In the genomic region with DNA sequence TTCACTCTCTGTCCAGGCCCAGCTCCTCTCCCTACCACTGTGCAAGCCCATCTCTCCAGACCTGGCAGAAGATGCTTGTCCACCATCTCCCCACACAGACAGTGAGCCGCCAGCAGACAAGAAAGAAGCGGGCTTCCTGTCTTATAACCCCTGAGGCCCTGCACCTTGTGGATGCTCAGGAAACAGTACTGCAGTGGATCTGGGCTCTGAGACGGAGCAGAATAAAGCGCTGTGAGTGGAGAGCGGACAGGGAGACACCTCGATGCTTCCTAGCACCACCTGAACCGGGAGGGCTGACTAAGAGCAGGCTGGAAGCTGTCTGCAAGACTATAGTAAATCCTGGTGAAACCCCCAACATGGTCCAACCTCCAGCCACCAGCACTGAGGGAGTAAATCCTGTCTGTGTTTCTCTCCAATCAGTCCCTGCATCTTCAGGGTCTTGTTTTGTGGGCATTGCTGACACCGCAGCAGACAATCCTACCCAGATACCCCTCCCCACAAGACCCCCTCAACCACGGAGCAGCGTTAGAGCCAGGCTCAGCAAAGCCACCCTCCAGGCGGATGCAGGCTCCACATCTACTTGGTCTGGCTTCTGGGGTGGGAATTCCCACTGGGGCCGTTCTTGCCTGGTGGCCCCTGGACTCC, we compare ENCODE assay signal across 10 cellular contexts. TPM values are rescaled to one million over a fixed set of nuclear protein-coding genes. Genes with fewer than 3 reads are reported as not detected.
DNase-seq lines count a peak whose midpoint lies in the region; ATAC-seq and TF ChIP-seq lines count a peak whose summit lies in the region.
"Had no signal": no experiment of that assay in that cellular context is flagged by ENCODE, and none has a peak within 500 bp of the region (broad histone marks: within the 10 kb centered on the region; RNA-seq: fewer than 3 reads in every experiment).

No MANE protein-coding gene starts in this region.

- H3K9me3 Mint-ChIP-seq in T-cell, result no peaks in the 10 kb centered on the region
- H3K9me3 Mint-ChIP-seq in stimulated activated naive CD8-positive, alpha-beta T cell treated with anti-CD3 and anti-CD28 coated beads, Interleukin-15, amount 100 ng/mL, for 72 hours, result no peaks in the 10 kb centered on the region

- H2AFZ ChIP-seq in fibroblast of lung (ENCODE audit: low read length), result no peak overlapping the region

- DNase-seq in T-cell (no peak), fibroblast of lung (ENCODE audit: low read depth in 2 of 2) (no peak), NCI-H774 (lab: John Stamatoyannopoulos, UW) (no peak), 8988T (no peak), COLO668 (lab: John Stamatoyannopoulos, UW; ENCODE audit: unreplicated experiment) (no peak)
- DNase-seq in stimulated activated naive CD8-positive, alpha-beta T cell treated with anti-CD3 and anti-CD28 coated beads, Interleukin-15, amount 100 ng/mL, for 72 hours, result no peak

- H3K27ac Mint-ChIP-seq in T-cell, result peak overlapping the region; percentile 92 to 93
- peak overlapping the region; percentile 98 to 99 for H3K27ac Mint-ChIP-seq in stimulated activated naive CD8-positive, alpha-beta T cell treated with anti-CD3 and anti-CD28 coated beads, Interleukin-15, amount 100 ng/mL, for 72 hours

- ATAC-seq in T-cell (replicated peaks in 1 of 4), result no peak
- no peak for ATAC-seq in stimulated activated naive CD8-positive, alpha-beta T cell treated with anti-CD3 and anti-CD28 coated beads, Interleukin-15, amount 100 ng/mL, for 72 hours
- no peak for ATAC-seq in GM21390 (IDR thresholded peaks at IDR 0.05; ENCODE audit: unreplicated experiment)

- H3K4me2 ChIP-seq in fibroblast of lung (ENCODE audit: extremely low read depth, insufficient read depth, low read length), result peak overlapping the region; percentile 8

- POLR2A ChIA-PET in HEK293 (lab: Yijun Ruan, JAX) (interaction anchor here (0.7 kb wide), 1 partner anchor 20 kb away, joined by 3 read pairs; no protein-coding TSS in a partner anchor), T-cell (lab: Charles Lee) (interaction anchor here in 1 of 2 donors (1.0 kb wide), 1 partner anchor 39 kb away, joined by 3 read pairs; no protein-coding TSS in a partner anchor)

- H3K4me3 ChIP-seq in HEK293 (ENCODE audit: low read depth, low read length) (no peak overlapping the region), fibroblast of lung (replicated peaks in 1 of 4; ENCODE audit: control extremely low read depth in 1 of 4, insufficient read depth in 1 of 4, low read depth in 3 of 4, low read length in 4 of 4) (no peak overlapping the region)
- H3K4me3 ChIP-seq: MG63 had no signal

- no peak for TF ChIP-seq CTCF in HEK293 (tag by site-specific recombination; IDR thresholded peaks at IDR 0.05)
- TF ChIP-seq CTCF in fibroblast of lung (conservative IDR thresholded peaks at IDR 0.05 in 1 of 2, IDR thresholded peaks at IDR 0.05 in 1 of 2; ENCODE audit: low read depth in 1 of 2, low read length in 2 of 2), result no peak

- peak overlapping the region in 1 of 3 donors; percentile 58 for H3K4me3 Mint-ChIP-seq in T-cell
- peak overlapping the region; percentile 68 to 88 for H3K4me3 Mint-ChIP-seq in stimulated activated naive CD8-positive, alpha-beta T cell treated with anti-CD3 and anti-CD28 coated beads, Interleukin-15, amount 100 ng/mL, for 72 hours

- H3K79me2 ChIP-seq in fibroblast of lung (ENCODE audit: control insufficient read depth, insufficient read depth, low read length), result no peaks in the 10 kb centered on the region

- CTCF ChIA-PET in HEK293 (lab: Yijun Ruan, JAX), result no interaction called here
- CTCF ChIA-PET in T-cell (lab: Charles Lee), result interaction anchor here in 1 of 2 donors (1.1 kb wide), 1 partner anchor 37 kb away, joined by 3 read pairs; no protein-coding TSS in a partner anchor

- no peaks in the 10 kb centered on the region for H3K27me3 Mint-ChIP-seq in T-cell
- no peaks in the 10 kb centered on the region for H3K27me3 Mint-ChIP-seq in stimulated activated naive CD8-positive, alpha-beta T cell treated with anti-CD3 and anti-CD28 coated beads, Interleukin-15, amount 100 ng/mL, for 72 hours

- peaks cover 52 to 59% (median 56%) of the 10 kb centered on the region in 3 donors for H3K4me1 Mint-ChIP-seq in T-cell
- H3K4me1 Mint-ChIP-seq in stimulated activated naive CD8-positive, alpha-beta T cell treated with anti-CD3 and anti-CD28 coated beads, Interleukin-15, amount 100 ng/mL, for 72 hours, result peaks cover 85% of the 10 kb centered on the region

- H3K36me3 ChIP-seq in HEK293 (ENCODE audit: control insufficient read depth in 2 of 2, insufficient read depth in 1 of 2, low read length in 2 of 2) (no peaks in the 10 kb centered on the region), fibroblast of lung (ENCODE audit: control insufficient read depth, insufficient read depth, low read length) (peaks cover 20% of the 10 kb centered on the region)
- H3K36me3 ChIP-seq: MG63 had no signal

- H3K9me3 ChIP-seq in HEK293 (ENCODE audit: control insufficient read depth, insufficient read depth, low read depth, low read length) (no peaks in the 10 kb centered on the region), fibroblast of lung (ENCODE audit: control insufficient read depth, insufficient read depth, low read depth, low read length) (no peaks in the 10 kb centered on the region)
- H3K9me3 ChIP-seq: MG63 had no signal

- no peaks in the 10 kb centered on the region for H4K20me1 ChIP-seq in fibroblast of lung (ENCODE audit: control insufficient read depth, extremely low read depth, insufficient read depth, low read length)

- peak overlapping the region; percentile 53; the same call in 1 of the 2 replicates for H3K27ac ChIP-seq in HEK293 (ENCODE audit: extremely low read depth, low read depth, low read length)
- peak overlapping the region; percentile 62 for H3K27ac ChIP-seq in fibroblast of lung (ENCODE audit: insufficient read depth, low read length)

- H3K27me3 ChIP-seq in fibroblast of lung (ENCODE audit: control insufficient read depth, insufficient read depth, low read length), result no peaks in the 10 kb centered on the region
- H3K27me3 ChIP-seq: MG63 had no signal

- H3K4me1 ChIP-seq in HEK293 (ENCODE audit: control insufficient read depth, insufficient read depth, low read length) (peaks cover 8% of the 10 kb centered on the region), fibroblast of lung (ENCODE audit: control insufficient read depth, extremely low read depth, insufficient read depth, low read length) (peaks cover 13% of the 10 kb centered on the region)

- H3K36me3 Mint-ChIP-seq in T-cell, result peaks cover 75% of the 10 kb centered on the region

- no peak overlapping the region for H3K9ac ChIP-seq in fibroblast of lung (ENCODE audit: insufficient read depth, low read length)

TF ChIP-seq in HEK293, 187 proteins besides CTCF, POLR2A, EP300 and RAD21:
- TF ChIP-seq HOXC10 (CRISPR knock-in tag; IDR thresholded peaks at IDR 0.05), result no peak
- TF ChIP-seq, protein P1, sequence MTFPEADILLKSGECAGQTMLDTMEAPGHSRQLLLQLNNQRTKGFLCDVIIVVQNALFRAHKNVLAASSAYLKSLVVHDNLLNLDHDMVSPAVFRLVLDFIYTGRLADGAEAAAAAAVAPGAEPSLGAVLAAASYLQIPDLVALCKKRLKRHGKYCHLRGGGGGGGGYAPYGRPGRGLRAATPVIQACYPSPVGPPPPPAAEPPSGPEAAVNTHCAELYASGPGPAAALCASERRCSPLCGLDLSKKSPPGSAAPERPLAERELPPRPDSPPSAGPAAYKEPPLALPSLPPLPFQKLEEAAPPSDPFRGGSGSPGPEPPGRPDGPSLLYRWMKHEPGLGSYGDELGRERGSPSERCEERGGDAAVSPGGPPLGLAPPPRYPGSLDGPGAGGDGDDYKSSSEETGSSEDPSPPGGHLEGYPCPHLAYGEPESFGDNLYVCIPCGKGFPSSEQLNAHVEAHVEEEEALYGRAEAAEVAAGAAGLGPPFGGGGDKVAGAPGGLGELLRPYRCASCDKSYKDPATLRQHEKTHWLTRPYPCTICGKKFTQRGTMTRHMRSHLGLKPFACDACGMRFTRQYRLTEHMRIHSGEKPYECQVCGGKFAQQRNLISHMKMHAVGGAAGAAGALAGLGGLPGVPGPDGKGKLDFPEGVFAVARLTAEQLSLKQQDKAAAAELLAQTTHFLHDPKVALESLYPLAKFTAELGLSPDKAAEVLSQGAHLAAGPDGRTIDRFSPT (tag by site-specific recombination; IDR thresholded peaks at IDR 0.05), result no peak
- TF ChIP-seq ZNF394 (tag by site-specific recombination; IDR thresholded peaks at IDR 0.05; ENCODE audit: borderline replicate concordance), result no peak
- TF ChIP-seq, protein P2, sequence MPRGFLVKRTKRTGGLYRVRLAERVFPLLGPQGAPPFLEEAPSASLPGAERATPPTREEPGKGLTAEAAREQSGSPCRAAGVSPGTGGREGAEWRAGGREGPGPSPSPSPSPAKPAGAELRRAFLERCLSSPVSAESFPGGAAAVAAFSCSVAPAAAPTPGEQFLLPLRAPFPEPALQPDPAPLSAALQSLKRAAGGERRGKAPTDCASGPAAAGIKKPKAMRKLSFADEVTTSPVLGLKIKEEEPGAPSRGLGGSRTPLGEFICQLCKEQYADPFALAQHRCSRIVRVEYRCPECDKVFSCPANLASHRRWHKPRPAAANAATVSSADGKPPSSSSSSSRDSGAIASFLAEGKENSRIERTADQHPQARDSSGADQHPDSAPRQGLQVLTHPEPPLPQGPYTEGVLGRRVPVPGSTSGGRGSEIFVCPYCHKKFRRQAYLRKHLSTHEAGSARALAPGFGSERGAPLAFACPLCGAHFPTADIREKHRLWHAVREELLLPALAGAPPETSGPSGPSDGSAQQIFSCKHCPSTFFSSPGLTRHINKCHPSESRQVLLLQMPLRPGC (tag by site-specific recombination; IDR thresholded peaks at IDR 0.05), result no peak
- TF ChIP-seq GFI1B (tag by site-specific recombination; IDR thresholded peaks at IDR 0.05), result no peak
- no peak for TF ChIP-seq GLIS1 (tag by site-specific recombination; IDR thresholded peaks at IDR 0.05)
- TF ChIP-seq ZNF792 (tag by site-specific recombination; IDR thresholded peaks at IDR 0.05), result no peak
- TF ChIP-seq ZIC2 (tag by site-specific recombination; IDR thresholded peaks at IDR 0.05), result no peak
TF ChIP-seq in HEK293: peak in this region for 0.

RNA-seq across cellular contexts. Expression of a gene that starts 18.7 kb away (rescaled TPM):
- 1 to 10 TPM in 3 of 5 donors, not detected in 2; 1.4 to 2.2 (median 1.8) TPM for total RNA-seq in T-cell
- not detected in 2 replicates for total RNA-seq in fibroblast of lung
- not detected in 2 replicates for polyA plus RNA-seq in fibroblast of lung
- polyA plus RNA-seq in fibroblast of lung (2012), result not detected in 2 replicates
- polyA minus RNA-seq in fibroblast of lung (ENCODE audit: low replicate concordance), result not detected in 2 replicates

RNA-seq across cellular contexts. Expression of a gene that starts 25.5 kb away (rescaled TPM):
- total RNA-seq in T-cell (1 to 10 TPM in 3 of 5 donors, not detected in 2; 4.2 to 8.3 (median 6.2) TPM), fibroblast of lung (not detected in 2 replicates)
- polyA plus RNA-seq in fibroblast of lung, result not detected in 2 replicates
- not detected in 2 replicates for polyA plus RNA-seq in fibroblast of lung (2012)
- not detected in 2 replicates for polyA minus RNA-seq in fibroblast of lung (ENCODE audit: low replicate concordance)
- total RNA-seq: H7 had no signal

RNA-seq across cellular contexts. Expression of a gene that starts 39.4 kb away (rescaled TPM):
- total RNA-seq in T-cell (100 to 1,000 TPM; 382 to 462 (median 415) TPM), fibroblast of lung (9.8 and 19.3 TPM in 2 replicates)
- polyA plus RNA-seq in fibroblast of lung, result 3.7 and 5.6 TPM in 2 replicates
- 4.2 and 7.2 TPM in 2 replicates for polyA plus RNA-seq in fibroblast of lung (2012)
- 12.6 and 17.4 TPM in 2 replicates for polyA minus RNA-seq in fibroblast of lung (ENCODE audit: low replicate concordance)

Comparison
In these comparisons a context has a peak if more than half of its experiments do, and no peak if none do; other contexts are left out.
1. RNA of a gene that starts 39.4 kb away (total RNA-seq): 382 to 462 TPM in T-cell; 9.8 to 19.3 TPM in fibroblast of lung; every median in the first group is over 10 times any median in the second.